ENCODE assay signal across 8 cellular contexts in genomic region chr6:18264338-18265098, GRCh38. TPM values are rescaled to one million over a fixed set of nuclear protein-coding genes. Genes with fewer than 3 reads are reported as not detected.
DNase-seq lines count a peak whose midpoint lies in the region; ATAC-seq, FAIRE-seq and TF ChIP-seq lines count a peak whose summit lies in the region.

Gene DEK (minus strand): TSS chr6:18264530. CDS start chr6:18263987, 543 bp downstream.

- 1% methylated on average over 36 to 102 of the region's 102 CpGs for whole genome bisulfite sequencing in psoas muscle, 3 donors

- peak; percentile 61 for TF ChIP-seq POLR2A in GM12892 (IDR thresholded peaks at IDR 0.05; ENCODE audit: low read depth, low read length)

- intact Hi-C loops in left ventricle myocardium superior (cut with micrococcal nuclease) (no loop called here), psoas muscle (cut with DNase I) (loop anchor here in 1 of 2 donors (5.0 kb wide), 2 partner anchors 38 to 118 kb away; no protein-coding TSS in a partner anchor)

- H3K4me1 ChIP-seq in psoas muscle: peaks cover 41% of the 10 kb centered on the region

- peak within 1 kb of the TSS; percentile 97 for H3K27ac Mint-ChIP-seq in T-helper 17 cell

- H3K9me3 ChIP-seq in T-helper 17 cell (ENCODE audit: control insufficient read depth, low read length, poor library complexity, severe bottlenecking) (no peaks in the 10 kb centered on the region), psoas muscle (no peaks in the 10 kb centered on the region)

- H3K36me3 Mint-ChIP-seq in T-helper 17 cell (ENCODE audit: low read depth): peaks cover 2% of the 10 kb centered on the region

- FAIRE-seq in GM12892 (lab: Jason Lieb, UNC): peak; percentile 51

- ATAC-seq in HG02852 (IDR thresholded peaks at IDR 0.05; ENCODE audit: unreplicated experiment) (peak; percentile 35), T-helper 17 cell (peak; percentile 78), left ventricle myocardium superior (peak; percentile 89), psoas muscle (peak; percentile 78 to 82 (median 80))

- peak within 1 kb of the TSS; percentile 97 for H3K4me3 Mint-ChIP-seq in T-helper 17 cell

- H3K27ac ChIP-seq in psoas muscle: peak within 1 kb of the TSS; percentile 92

- no peaks in the 10 kb centered on the region for H3K27me3 ChIP-seq in psoas muscle (ENCODE audit: insufficient read depth in 3 of 3, low read length in 2 of 3)

- peak; percentile 72 for TF ChIP-seq CTCF in psoas muscle (IDR thresholded peaks at IDR 0.05)

- peak; percentile 53 for DNase-seq in GM12892 (ENCODE audit: insufficient read length)
- peak; percentile 74 for DNase-seq in NCI-H146 treated with DMSO at 0.1 percent for 48 hours (lab: John Stamatoyannopoulos, UW; ENCODE audit: unreplicated experiment)
- peak; percentile 66 to 79 (median 78) for DNase-seq in T-helper 17 cell
- peak; percentile 83 for DNase-seq in amniotic stem cell (lab: John Stamatoyannopoulos, UW)
- DNase-seq in left ventricle myocardium superior: peak; percentile 91
- DNase-seq in psoas muscle: peak; percentile 90 to 93
- DNase-seq in ureter (ENCODE audit: low spot score): peak; percentile 89

- peak within 1 kb of the TSS; percentile 88 for H3K4me3 ChIP-seq in psoas muscle

- no peaks in the 10 kb centered on the region for H3K27me3 Mint-ChIP-seq in T-helper 17 cell

- H3K4me1 Mint-ChIP-seq in T-helper 17 cell: peaks cover 40% of the 10 kb centered on the region

- H3K36me3 ChIP-seq in psoas muscle (ENCODE audit: insufficient read depth in 1 of 2, low read depth in 1 of 2): peaks cover 0 to 3% of the 10 kb centered on the region in 2 donors

RNA-seq across cellular contexts. Expression of gene DEK, which starts in this region (rescaled TPM):
- 163 TPM for polyA plus RNA-seq in GM12892 (2012; ENCODE audit: missing spikeins)
- total RNA-seq in T-helper 17 cell (10 to 100 TPM; 70.5 to 73.1 TPM), left ventricle myocardium superior (69.1 TPM), psoas muscle (10 to 100 TPM; 65.0 to 91.0 (median 69.2) TPM), ureter (66.2 TPM)
- polyA plus RNA-seq in psoas muscle: 10 to 100 TPM; 28.7 to 66.1 (median 44.3) TPM

Comparison
In these comparisons a context has a peak if more than half of its experiments do, and no peak if none do; other contexts are left out.
1. Peak in every context shown above with its lines: DNase-seq, ATAC-seq, H3K4me3 ChIP-seq and H3K27ac ChIP-seq.
2. ATAC-seq: peak in every context shown above with its lines; median percentile 89 in left ventricle myocardium superior; 80 in psoas muscle; 78 in T-helper 17 cell; 35 in HG02852.